ENCODE assay signal across 1 cellular context in the genomic region with DNA sequence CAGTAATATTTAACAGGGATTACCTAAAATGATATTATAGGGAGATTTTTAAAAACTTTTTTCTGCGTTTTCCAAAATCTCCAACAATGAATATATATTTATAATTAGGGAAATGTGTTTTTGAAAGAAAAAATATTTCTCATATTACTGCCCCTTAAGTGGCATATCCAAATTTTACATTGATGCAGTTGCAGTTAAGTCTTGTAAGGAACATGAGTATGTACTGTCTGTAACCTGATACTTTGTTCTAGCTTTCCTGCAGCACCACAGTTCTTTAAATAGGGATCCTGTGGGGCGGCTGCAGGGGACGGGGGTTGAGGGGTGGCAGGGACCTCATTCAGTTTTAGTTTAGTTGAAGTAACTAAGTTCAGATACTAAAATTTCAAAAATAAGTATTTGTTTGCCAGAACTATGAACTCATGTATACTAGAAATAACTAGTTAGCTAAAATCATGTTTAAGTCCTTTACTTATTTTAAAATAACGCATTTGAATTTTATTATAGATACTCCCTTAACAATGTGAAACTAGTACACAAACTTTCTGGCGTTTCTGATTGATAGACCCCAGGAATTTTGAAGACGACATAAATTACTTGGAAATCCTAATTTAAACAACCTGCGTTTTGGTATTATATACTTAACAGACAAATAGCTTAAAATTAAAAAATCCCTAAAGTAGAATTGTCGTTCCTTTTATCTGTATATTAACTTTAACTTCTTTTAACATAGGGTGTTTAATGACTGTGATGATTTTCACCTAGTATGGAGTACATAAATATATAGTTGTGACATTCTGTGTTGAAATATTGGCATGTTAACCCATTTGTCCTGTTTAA.
TF ChIP-seq lines count a peak whose summit lies in the region.

No MANE protein-coding gene starts in this region.

TF ChIP-seq in K562, 482 proteins besides CTCF, POLR2A, EP300 and RAD21 (continued from another document and continues in another):
- TF ChIP-seq ZNF253 (CRISPR knock-in tag; conservative IDR thresholded peaks at IDR 0.05), result peak; percentile 99
- peak; percentile 62 for TF ChIP-seq HMGN3 (IDR thresholded peaks at IDR 0.05; ENCODE audit: borderline replicate concordance, extremely low read depth, insufficient read length, low read depth, low read length)
- TF ChIP-seq JUNB (CRISPR knock-in tag; conservative IDR thresholded peaks at IDR 0.05), result peak; percentile 86
- TF ChIP-seq, protein P1, sequence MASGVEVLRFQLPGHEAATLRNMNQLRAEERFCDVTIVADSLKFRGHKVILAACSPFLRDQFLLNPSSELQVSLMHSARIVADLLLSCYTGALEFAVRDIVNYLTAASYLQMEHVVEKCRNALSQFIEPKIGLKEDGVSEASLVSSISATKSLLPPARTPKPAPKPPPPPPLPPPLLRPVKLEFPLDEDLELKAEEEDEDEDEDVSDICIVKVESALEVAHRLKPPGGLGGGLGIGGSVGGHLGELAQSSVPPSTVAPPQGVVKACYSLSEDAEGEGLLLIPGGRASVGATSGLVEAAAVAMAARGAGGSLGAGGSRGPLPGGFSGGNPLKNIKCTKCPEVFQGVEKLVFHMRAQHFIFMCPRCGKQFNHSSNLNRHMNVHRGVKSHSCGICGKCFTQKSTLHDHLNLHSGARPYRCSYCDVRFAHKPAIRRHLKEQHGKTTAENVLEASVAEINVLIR (CRISPR knock-in tag; IDR thresholded peaks at IDR 0.05), result peak; percentile 85
- TF ChIP-seq, protein P2, sequence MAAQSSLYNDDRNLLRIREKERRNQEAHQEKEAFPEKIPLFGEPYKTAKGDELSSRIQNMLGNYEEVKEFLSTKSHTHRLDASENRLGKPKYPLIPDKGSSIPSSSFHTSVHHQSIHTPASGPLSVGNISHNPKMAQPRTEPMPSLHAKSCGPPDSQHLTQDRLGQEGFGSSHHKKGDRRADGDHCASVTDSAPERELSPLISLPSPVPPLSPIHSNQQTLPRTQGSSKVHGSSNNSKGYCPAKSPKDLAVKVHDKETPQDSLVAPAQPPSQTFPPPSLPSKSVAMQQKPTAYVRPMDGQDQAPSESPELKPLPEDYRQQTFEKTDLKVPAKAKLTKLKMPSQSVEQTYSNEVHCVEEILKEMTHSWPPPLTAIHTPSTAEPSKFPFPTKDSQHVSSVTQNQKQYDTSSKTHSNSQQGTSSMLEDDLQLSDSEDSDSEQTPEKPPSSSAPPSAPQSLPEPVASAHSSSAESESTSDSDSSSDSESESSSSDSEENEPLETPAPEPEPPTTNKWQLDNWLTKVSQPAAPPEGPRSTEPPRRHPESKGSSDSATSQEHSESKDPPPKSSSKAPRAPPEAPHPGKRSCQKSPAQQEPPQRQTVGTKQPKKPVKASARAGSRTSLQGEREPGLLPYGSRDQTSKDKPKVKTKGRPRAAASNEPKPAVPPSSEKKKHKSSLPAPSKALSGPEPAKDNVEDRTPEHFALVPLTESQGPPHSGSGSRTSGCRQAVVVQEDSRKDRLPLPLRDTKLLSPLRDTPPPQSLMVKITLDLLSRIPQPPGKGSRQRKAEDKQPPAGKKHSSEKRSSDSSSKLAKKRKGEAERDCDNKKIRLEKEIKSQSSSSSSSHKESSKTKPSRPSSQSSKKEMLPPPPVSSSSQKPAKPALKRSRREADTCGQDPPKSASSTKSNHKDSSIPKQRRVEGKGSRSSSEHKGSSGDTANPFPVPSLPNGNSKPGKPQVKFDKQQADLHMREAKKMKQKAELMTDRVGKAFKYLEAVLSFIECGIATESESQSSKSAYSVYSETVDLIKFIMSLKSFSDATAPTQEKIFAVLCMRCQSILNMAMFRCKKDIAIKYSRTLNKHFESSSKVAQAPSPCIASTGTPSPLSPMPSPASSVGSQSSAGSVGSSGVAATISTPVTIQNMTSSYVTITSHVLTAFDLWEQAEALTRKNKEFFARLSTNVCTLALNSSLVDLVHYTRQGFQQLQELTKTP (IDR thresholded peaks at IDR 0.05; ENCODE audit: low read depth in 1 of 2, partially characterized antibody in 2 of 2), result peak in 1 of 2 experiments; percentile 41
- TF ChIP-seq, protein P3, sequence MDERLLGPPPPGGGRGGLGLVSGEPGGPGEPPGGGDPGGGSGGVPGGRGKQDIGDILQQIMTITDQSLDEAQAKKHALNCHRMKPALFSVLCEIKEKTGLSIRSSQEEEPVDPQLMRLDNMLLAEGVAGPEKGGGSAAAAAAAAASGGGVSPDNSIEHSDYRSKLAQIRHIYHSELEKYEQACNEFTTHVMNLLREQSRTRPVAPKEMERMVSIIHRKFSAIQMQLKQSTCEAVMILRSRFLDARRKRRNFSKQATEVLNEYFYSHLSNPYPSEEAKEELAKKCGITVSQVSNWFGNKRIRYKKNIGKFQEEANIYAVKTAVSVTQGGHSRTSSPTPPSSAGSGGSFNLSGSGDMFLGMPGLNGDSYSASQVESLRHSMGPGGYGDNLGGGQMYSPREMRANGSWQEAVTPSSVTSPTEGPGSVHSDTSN (CRISPR knock-in tag; IDR thresholded peaks at IDR 0.05; ENCODE audit: low read depth), result no peak
- TF ChIP-seq, protein P3 (tag; conservative IDR thresholded peaks at IDR 0.05; ENCODE audit: low read depth), result peak; percentile 80
- peak; percentile 97 for TF ChIP-seq HNRNPL (IDR thresholded peaks at IDR 0.05; ENCODE audit: low read depth, low read length)
- 0 out of 2 replicates have a peak, but pooled peaks have one; percentile 87 for TF ChIP-seq ZNF778 (CRISPR knock-in tag; IDR thresholded peaks at IDR 0.05)
- TF ChIP-seq TAF9B (IDR thresholded peaks at IDR 0.05; ENCODE audit: partially characterized antibody), result peak; percentile 92
- peak; percentile 100 for TF ChIP-seq PHB (CRISPR knock-in tag; IDR thresholded peaks at IDR 0.05)
- TF ChIP-seq, protein P4, sequence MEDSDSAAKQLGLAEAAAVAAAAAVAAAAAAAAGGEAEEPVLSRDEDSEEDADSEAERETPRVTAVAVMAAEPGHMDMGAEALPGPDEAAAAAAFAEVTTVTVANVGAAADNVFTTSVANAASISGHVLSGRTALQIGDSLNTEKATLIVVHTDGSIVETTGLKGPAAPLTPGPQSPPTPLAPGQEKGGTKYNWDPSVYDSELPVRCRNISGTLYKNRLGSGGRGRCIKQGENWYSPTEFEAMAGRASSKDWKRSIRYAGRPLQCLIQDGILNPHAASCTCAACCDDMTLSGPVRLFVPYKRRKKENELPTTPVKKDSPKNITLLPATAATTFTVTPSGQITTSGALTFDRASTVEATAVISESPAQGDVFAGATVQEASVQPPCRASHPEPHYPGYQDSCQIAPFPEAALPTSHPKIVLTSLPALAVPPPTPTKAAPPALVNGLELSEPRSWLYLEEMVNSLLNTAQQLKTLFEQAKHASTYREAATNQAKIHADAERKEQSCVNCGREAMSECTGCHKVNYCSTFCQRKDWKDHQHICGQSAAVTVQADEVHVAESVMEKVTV (CRISPR knock-in tag; IDR thresholded peaks at IDR 0.05), result peak; percentile 100
- TF ChIP-seq, protein P5, sequence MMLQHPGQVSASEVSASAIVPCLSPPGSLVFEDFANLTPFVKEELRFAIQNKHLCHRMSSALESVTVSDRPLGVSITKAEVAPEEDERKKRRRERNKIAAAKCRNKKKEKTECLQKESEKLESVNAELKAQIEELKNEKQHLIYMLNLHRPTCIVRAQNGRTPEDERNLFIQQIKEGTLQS (IDR thresholded peaks at IDR 0.05), result no peak
- TF ChIP-seq, protein P5 (CRISPR knock-in tag; conservative IDR thresholded peaks at IDR 0.05), result peak; percentile 85
- peak; percentile 70; the same call in 1 of the 2 replicates for TF ChIP-seq ZNF76 (CRISPR knock-in tag; IDR thresholded peaks at IDR 0.05; ENCODE audit: borderline replicate concordance)
- TF ChIP-seq ZNF311 (CRISPR knock-in tag; IDR thresholded peaks at IDR 0.05), result peak; percentile 89
- peak; percentile 31; the same call in 1 of the 2 replicates for TF ChIP-seq MAFK (IDR thresholded peaks at IDR 0.05; ENCODE audit: low read length)
- no peak for TF ChIP-seq ZNF408 (CRISPR knock-in tag; IDR thresholded peaks at IDR 0.05; ENCODE audit: low read depth)
- TF ChIP-seq RHOXF2B (CRISPR knock-in tag; conservative IDR thresholded peaks at IDR 0.05), result peak; percentile 99
- TF ChIP-seq, protein P6, sequence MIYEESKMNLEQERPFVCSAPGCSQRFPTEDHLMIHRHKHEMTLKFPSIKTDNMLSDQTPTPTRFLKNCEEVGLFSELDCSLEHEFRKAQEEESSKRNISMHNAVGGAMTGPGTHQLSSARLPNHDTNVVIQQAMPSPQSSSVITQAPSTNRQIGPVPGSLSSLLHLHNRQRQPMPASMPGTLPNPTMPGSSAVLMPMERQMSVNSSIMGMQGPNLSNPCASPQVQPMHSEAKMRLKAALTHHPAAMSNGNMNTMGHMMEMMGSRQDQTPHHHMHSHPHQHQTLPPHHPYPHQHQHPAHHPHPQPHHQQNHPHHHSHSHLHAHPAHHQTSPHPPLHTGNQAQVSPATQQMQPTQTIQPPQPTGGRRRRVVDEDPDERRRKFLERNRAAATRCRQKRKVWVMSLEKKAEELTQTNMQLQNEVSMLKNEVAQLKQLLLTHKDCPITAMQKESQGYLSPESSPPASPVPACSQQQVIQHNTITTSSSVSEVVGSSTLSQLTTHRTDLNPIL (CRISPR knock-in tag; IDR thresholded peaks at IDR 0.05), result peak; percentile 98
- TF ChIP-seq, protein P7, sequence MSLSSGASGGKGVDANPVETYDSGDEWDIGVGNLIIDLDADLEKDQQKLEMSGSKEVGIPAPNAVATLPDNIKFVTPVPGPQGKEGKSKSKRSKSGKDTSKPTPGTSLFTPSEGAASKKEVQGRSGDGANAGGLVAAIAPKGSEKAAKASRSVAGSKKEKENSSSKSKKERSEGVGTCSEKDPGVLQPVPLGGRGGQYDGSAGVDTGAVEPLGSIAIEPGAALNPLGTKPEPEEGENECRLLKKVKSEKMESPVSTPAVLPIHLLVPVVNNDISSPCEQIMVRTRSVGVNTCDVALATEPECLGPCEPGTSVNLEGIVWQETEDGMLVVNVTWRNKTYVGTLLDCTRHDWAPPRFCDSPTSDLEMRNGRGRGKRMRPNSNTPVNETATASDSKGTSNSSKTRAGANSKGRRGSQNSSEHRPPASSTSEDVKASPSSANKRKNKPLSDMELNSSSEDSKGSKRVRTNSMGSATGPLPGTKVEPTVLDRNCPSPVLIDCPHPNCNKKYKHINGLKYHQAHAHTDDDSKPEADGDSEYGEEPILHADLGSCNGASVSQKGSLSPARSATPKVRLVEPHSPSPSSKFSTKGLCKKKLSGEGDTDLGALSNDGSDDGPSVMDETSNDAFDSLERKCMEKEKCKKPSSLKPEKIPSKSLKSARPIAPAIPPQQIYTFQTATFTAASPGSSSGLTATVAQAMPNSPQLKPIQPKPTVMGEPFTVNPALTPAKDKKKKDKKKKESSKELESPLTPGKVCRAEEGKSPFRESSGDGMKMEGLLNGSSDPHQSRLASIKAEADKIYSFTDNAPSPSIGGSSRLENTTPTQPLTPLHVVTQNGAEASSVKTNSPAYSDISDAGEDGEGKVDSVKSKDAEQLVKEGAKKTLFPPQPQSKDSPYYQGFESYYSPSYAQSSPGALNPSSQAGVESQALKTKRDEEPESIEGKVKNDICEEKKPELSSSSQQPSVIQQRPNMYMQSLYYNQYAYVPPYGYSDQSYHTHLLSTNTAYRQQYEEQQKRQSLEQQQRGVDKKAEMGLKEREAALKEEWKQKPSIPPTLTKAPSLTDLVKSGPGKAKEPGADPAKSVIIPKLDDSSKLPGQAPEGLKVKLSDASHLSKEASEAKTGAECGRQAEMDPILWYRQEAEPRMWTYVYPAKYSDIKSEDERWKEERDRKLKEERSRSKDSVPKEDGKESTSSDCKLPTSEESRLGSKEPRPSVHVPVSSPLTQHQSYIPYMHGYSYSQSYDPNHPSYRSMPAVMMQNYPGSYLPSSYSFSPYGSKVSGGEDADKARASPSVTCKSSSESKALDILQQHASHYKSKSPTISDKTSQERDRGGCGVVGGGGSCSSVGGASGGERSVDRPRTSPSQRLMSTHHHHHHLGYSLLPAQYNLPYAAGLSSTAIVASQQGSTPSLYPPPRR (CRISPR knock-in tag; IDR thresholded peaks at IDR 0.05; ENCODE audit: borderline replicate concordance), result no peak
- TF ChIP-seq CREM (IDR thresholded peaks at IDR 0.05; ENCODE audit: low read depth), result 0 out of 2 replicates have a peak, but pooled peaks have one; percentile 3
- 0 out of 2 replicates have a peak, but pooled peaks have one; percentile 21 for TF ChIP-seq MYNN (IDR thresholded peaks at IDR 0.05)
- no peak for TF ChIP-seq MYNN (CRISPR knock-in tag; IDR thresholded peaks at IDR 0.05)
- TF ChIP-seq TEAD1 (CRISPR knock-in tag; IDR thresholded peaks at IDR 0.05), result peak in 1 of 2 experiments; percentile 99; a peak in 3 of 4 replicates
- peak; percentile 57; the same call in 1 of the 2 replicates for TF ChIP-seq HSF4 (CRISPR knock-in tag; IDR thresholded peaks at IDR 0.05; ENCODE audit: borderline replicate concordance)
- peak; percentile 98 for TF ChIP-seq HNRNPUL1 (IDR thresholded peaks at IDR 0.05; ENCODE audit: low read length)
- TF ChIP-seq ETV1 (tag; conservative IDR thresholded peaks at IDR 0.05; ENCODE audit: low read depth), result no peak
- TF ChIP-seq ARHGAP35 (IDR thresholded peaks at IDR 0.05; ENCODE audit: partially characterized antibody), result peak; percentile 94
- 0 out of 2 replicates have a peak, but pooled peaks have one; percentile 84 for TF ChIP-seq RBM17 (IDR thresholded peaks at IDR 0.05; ENCODE audit: borderline replicate concordance, low read depth, low read length)
- peak; percentile 97; the same call in 1 of the 2 replicates for TF ChIP-seq ZBED1 (IDR thresholded peaks at IDR 0.05)
- TF ChIP-seq NFIX (CRISPR knock-in tag; IDR thresholded peaks at IDR 0.05; ENCODE audit: low read depth), result no peak
- peak; percentile 76 for TF ChIP-seq ZNF239 (CRISPR knock-in tag; IDR thresholded peaks at IDR 0.05)
- TF ChIP-seq MEF2A (IDR thresholded peaks at IDR 0.05; ENCODE audit: control insufficient read depth, low read depth, low read length), result peak; percentile 83
- peak; percentile 93 for TF ChIP-seq TBL1XR1 (IDR thresholded peaks at IDR 0.05; ENCODE audit: low read length in 2 of 2)
- peak; percentile 85 for TF ChIP-seq ZNF134 (CRISPR knock-in tag; conservative IDR thresholded peaks at IDR 0.05)
- TF ChIP-seq LCOR (CRISPR knock-in tag; IDR thresholded peaks at IDR 0.05), result no peak; the same call in none of the 2 replicates
- TF ChIP-seq, protein P8, sequence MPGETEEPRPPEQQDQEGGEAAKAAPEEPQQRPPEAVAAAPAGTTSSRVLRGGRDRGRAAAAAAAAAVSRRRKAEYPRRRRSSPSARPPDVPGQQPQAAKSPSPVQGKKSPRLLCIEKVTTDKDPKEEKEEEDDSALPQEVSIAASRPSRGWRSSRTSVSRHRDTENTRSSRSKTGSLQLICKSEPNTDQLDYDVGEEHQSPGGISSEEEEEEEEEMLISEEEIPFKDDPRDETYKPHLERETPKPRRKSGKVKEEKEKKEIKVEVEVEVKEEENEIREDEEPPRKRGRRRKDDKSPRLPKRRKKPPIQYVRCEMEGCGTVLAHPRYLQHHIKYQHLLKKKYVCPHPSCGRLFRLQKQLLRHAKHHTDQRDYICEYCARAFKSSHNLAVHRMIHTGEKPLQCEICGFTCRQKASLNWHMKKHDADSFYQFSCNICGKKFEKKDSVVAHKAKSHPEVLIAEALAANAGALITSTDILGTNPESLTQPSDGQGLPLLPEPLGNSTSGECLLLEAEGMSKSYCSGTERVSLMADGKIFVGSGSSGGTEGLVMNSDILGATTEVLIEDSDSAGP (CRISPR knock-in tag; IDR thresholded peaks at IDR 0.05), result no peak
- TF ChIP-seq NCOR1 (IDR thresholded peaks at IDR 0.05), result peak; percentile 89
